ENCODE assay signal across 19 cellular contexts in the genomic region with DNA sequence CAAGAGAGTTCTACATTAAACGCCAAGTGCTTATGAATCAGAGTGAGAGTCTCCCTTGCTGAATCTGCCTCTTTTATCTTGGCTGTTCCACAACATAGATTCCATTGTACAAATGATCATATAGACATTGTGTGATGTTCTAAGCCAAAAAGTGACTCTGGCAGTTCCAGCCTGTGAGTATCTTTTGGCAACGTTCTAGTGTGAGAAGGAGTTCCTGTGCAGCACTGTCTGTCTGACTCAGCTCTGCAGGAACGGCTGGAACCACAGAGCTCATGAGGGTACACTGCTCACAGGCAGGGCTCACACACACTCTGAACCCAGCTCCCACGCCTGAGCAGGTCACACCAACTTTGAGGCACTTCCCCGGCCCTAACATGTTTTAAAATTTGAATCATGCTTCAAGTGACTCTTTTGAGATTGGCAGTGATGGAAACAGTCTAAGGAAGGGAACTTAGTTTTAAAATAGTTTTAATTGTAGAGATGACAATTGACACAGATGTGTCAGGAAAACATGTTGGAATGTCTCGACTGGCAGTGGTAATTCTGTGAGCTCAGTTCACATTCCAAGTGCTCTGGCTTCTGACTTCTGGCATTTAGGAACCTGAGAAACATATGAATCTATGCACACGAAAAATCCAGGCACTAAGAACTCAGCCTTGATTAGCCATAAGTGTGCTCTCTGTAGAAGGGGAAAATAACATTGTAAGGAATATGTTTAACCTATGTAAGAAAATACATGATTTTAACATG.
A peak's percentile ranks its signal among the peaks of the same experiment; 100 is the strongest.
DNase-seq lines count a peak whose midpoint lies in the region; TF ChIP-seq lines count a peak whose summit lies in the region.
"Had no signal": no experiment of that assay in that cellular context is flagged by ENCODE, and none has a peak within 500 bp of the region (broad histone marks: within the 10 kb centered on the region; RNA-seq: fewer than 3 reads in every experiment).

No MANE protein-coding gene starts in this region.

- H3K9me3 ChIP-seq in MG63: no peaks in the 10 kb centered on the region
- H3K9me3 ChIP-seq: BE2C, HAP-1 had no signal

- H3K27me3 Mint-ChIP-seq in nephron (ENCODE audit: low read depth): peaks cover 20% of the 10 kb centered on the region

- no peaks in the 10 kb centered on the region for H3K36me3 ChIP-seq in MG63
- H3K36me3 ChIP-seq: BE2C, HAP-1, spleen had no signal

- peak overlapping the region in 2 of 3 experiments; percentile 26 to 42 for H3K27ac Mint-ChIP-seq in nephron
- H3K27ac Mint-ChIP-seq: activated naive CD4-positive, alpha-beta T cell treated with anti-CD3 and anti-CD28 coated beads, Interleukin-2, amount 50 U/mL, for 72 hours; WTC11 had no signal

- no peak for TF ChIP-seq CTCF in AG09319 (IDR thresholded peaks at IDR 0.05; ENCODE audit: low read depth, low read length)
- no peak for TF ChIP-seq CTCF in fibroblast of the aortic adventitia (IDR thresholded peaks at IDR 0.05; ENCODE audit: insufficient read depth, low read length)
- no peak for TF ChIP-seq CTCF in nephron (IDR thresholded peaks at IDR 0.05; ENCODE audit: unreplicated experiment in 3 of 3)

- peaks cover 13% of the 10 kb centered on the region for H3K4me1 Mint-ChIP-seq in nephron
- H3K4me1 Mint-ChIP-seq: central memory CD8-positive, alpha-beta T cell had no signal

- H3K4me3 ChIP-seq in MG63 (no peak overlapping the region), fibroblast of the aortic adventitia (ENCODE audit: low read depth, low read length) (no peak overlapping the region)
- H3K4me3 ChIP-seq: HAP-1, spleen had no signal

- H3K4me3 Mint-ChIP-seq in nephron: no peak overlapping the region
- H3K4me3 Mint-ChIP-seq: central memory CD8-positive, alpha-beta T cell; WTC11 had no signal

- no peaks in the 10 kb centered on the region for H3K27me3 ChIP-seq in MG63
- H3K27me3 ChIP-seq: BE2C, spleen had no signal

- H3K36me3 Mint-ChIP-seq in nephron (ENCODE audit: low read depth): no peaks in the 10 kb centered on the region
- H3K36me3 Mint-ChIP-seq: activated naive CD4-positive, alpha-beta T cell treated with anti-CD3 and anti-CD28 coated beads, Interleukin-2, amount 50 U/mL, for 72 hours had no signal

- H3K9me3 Mint-ChIP-seq in nephron: no peaks in the 10 kb centered on the region
- H3K9me3 Mint-ChIP-seq: central memory CD8-positive, alpha-beta T cell had no signal

- peak; percentile 12 for DNase-seq in AG09319 (ENCODE audit: extremely low read depth, low read depth)
- DNase-seq in MG63: peak; percentile 86
- DNase-seq in fibroblast of the aortic adventitia (ENCODE audit: low read depth): peak; percentile 93
- DNase-seq in cerebellar nuclear complex (lab: John Stamatoyannopoulos, UW): no peak
- no peak for DNase-seq in amniotic stem cell (lab: John Stamatoyannopoulos, UW)
- DNase-seq in cortex of kidney (lab: John Stamatoyannopoulos, UW): no peak
- no peak for DNase-seq in RPMI8226
- DNase-seq: BE2C, DMS153, Karpas-422, NCI-H1694, NCI-H524, PC-3, spleen had no signal

Comparison
In these comparisons a context has a peak if more than half of its experiments do, and no peak if none do; other contexts are left out.
1. DNase-seq: peak in AG09319 (single experiment), MG63 (single experiment) and fibroblast of the aortic adventitia (single experiment); none in cerebellar nuclear complex (0 of 2), amniotic stem cell (single experiment), cortex of kidney (single experiment) and RPMI8226 (single experiment).